Comparison of ENCODE assay signal across 22 cellular contexts in the genomic region with DNA sequence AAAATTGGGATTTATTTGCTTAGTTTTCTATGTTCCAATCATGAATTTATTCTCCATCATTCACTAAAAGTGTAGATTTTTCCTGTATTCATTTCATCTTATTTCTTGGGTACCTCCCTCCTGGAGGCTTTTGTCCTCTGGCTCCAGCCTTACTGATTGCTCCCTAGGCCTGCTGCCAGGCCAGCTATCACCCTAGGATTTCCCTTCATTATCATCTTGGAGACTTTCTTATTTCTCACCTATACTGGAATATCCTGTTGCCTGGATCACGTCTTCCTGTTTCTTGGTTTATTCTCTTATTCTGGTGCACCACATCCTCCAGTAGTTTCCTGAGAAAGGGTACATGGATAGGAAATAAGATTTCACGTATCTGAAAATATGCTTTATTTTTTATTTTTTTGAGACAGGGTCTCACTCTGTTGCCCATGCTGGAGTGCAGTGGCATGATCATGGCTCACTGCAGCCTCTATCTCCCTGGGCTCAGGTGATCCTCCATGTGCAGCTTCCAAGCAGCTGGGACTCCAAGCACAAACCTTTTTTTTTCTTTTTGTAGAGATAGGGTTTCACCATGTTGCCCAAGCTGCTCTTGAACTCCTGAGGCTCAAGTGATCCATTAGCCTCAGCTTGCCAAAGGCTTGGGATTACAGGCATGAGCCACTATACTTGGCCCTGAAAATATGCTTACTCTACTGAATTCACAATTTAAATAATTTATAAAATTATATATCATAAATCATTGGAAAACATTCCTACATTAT. TPM values are rescaled to one million over a fixed set of nuclear protein-coding genes. Genes with fewer than 3 reads are reported as not detected.
DNase-seq lines count a peak whose midpoint lies in the region; ATAC-seq, FAIRE-seq and TF ChIP-seq lines count a peak whose summit lies in the region.
"Had no signal": no experiment of that assay in that cellular context is flagged by ENCODE, and none has a peak within 500 bp of the region (broad histone marks: within the 10 kb centered on the region; RNA-seq: fewer than 3 reads in every experiment).

No MANE protein-coding gene starts in this region.

- intact Hi-C loops in endothelial cell of umbilical vein (cut with micrococcal nuclease) = no loop called here

- peak; percentile 75 for FAIRE-seq in endothelial cell of umbilical vein (lab: Jason Lieb, UNC)

- TF ChIP-seq CTCF in endothelial cell of umbilical vein (IDR thresholded peaks at IDR 0.05; ENCODE audit: extremely low read depth in 1 of 2, insufficient read depth in 1 of 2, low read depth in 1 of 2, low read length in 2 of 2) = no peak
- TF ChIP-seq CTCF in osteoblast (IDR thresholded peaks at IDR 0.05; ENCODE audit: extremely low read depth, low read depth, low read length) = no peak

- TF ChIP-seq POLR2A in endothelial cell of umbilical vein (IDR thresholded peaks at IDR 0.05; ENCODE audit: low read depth, low read length) = no peak

- H3K27ac Mint-ChIP-seq in activated naive CD4-positive, alpha-beta T cell treated with anti-CD3 and anti-CD28 coated beads, Interleukin-2, amount 10 ng/mL, durations not matched to agents 7 days and 5 days = peak overlapping the region; percentile 37
- H3K27ac Mint-ChIP-seq: CD4-positive, CD25-positive, alpha-beta regulatory T cell had no signal

- H3K79me2 ChIP-seq in endothelial cell of umbilical vein (ENCODE audit: control insufficient read depth, insufficient read depth, low read length) = no peaks in the 10 kb centered on the region
- H3K79me2 ChIP-seq in osteoblast (ENCODE audit: insufficient read depth, low read length) = no peaks in the 10 kb centered on the region
- no peaks in the 10 kb centered on the region for H3K79me2 ChIP-seq in GM23248 (ENCODE audit: insufficient read depth)

- H3K9ac ChIP-seq in endothelial cell of umbilical vein (replicated peaks; ENCODE audit: extremely low read depth, insufficient read depth, low read length) (no peak overlapping the region), GM23248 (no peak overlapping the region)

- in situ Hi-C loops in GM23248 (cut with MboI) = no loop called here

- dilution Hi-C loops in endothelial cell of umbilical vein (cut with MboI; ENCODE audit: extremely low pct_ligation_motif_present, low sequenced_read_pairs) = no loop called here

- H4K20me1 ChIP-seq in endothelial cell of umbilical vein (replicated peaks; ENCODE audit: control insufficient read depth, extremely low read depth, insufficient read depth, low read length) (no peaks in the 10 kb centered on the region), osteoblast (ENCODE audit: insufficient read depth, low read length) (no peaks in the 10 kb centered on the region), GM23248 (ENCODE audit: insufficient read depth) (no peaks in the 10 kb centered on the region)

- BruUV-seq in endothelial cell of umbilical vein (replicated peaks; lab: Mats Ljungman, UMichigan) = no TSS peak

- H3K36me3 ChIP-seq in endothelial cell of umbilical vein (ENCODE audit: control insufficient read depth in 2 of 2, extremely low read depth in 1 of 2, insufficient read depth in 2 of 2, low read length in 2 of 2) = no peaks in the 10 kb centered on the region
- no peaks in the 10 kb centered on the region for H3K36me3 ChIP-seq in osteoblast (ENCODE audit: insufficient read depth, low read length)
- H3K36me3 ChIP-seq in GM23248 (ENCODE audit: low read depth) = no peaks in the 10 kb centered on the region
- H3K36me3 ChIP-seq: HAP-1 had no signal

- POLR2A ChIA-PET in endothelial cell of umbilical vein (lab: Charles Lee) = interaction anchor here (1.0 kb wide), 1 partner anchor 13 kb away, joined by 4 read pairs; a partner anchor contains a TSS

- H3K4me3 Mint-ChIP-seq in activated naive CD4-positive, alpha-beta T cell treated with anti-CD3 and anti-CD28 coated beads, Interleukin-2, amount 10 ng/mL, durations not matched to agents 7 days and 5 days = no peak overlapping the region
- H3K4me3 Mint-ChIP-seq: CD4-positive, CD25-positive, alpha-beta regulatory T cell had no signal

- ATAC-seq in HG02870 (IDR thresholded peaks at IDR 0.05; ENCODE audit: unreplicated experiment) = no peak
- ATAC-seq: SK-N-SH treated with all-trans-retinoic acid at 6 μM for 48 hours had no signal

- no peak for DNase-seq in activated naive CD4-positive, alpha-beta T cell treated with anti-CD3 and anti-CD28 coated beads, Interleukin-2, amount 10 ng/mL, durations not matched to agents 7 days and 5 days
- DNase-seq in activated naive CD4-positive, alpha-beta T cell (lab: John Stamatoyannopoulos, UW) = no peak
- DNase-seq in NCI-H2171 treated with DMSO at 0.1 percent for 48 hours (lab: John Stamatoyannopoulos, UW) = peak; percentile 95
- peak; percentile 33 for DNase-seq in endothelial cell of umbilical vein (ENCODE audit: low read depth, low spot score)
- DNase-seq in osteoblast (ENCODE audit: insufficient read length, low spot score, missing footprints) = peak; percentile 4
- no peak for DNase-seq in GM23248
- DNase-seq: AML-193; Caco-2; CD4-positive, CD25-positive, alpha-beta regulatory T cell; GDM1; IMR-90; Karpas-422; NCI-H1417 treated with DMSO at 0.1 percent for 48 hours; NCI-H187 treated with DMSO at 0.1 percent for 48 hours; NCI-H226; NCI-H82; RPMI8226; SHP77 treated with DMSO at 0.1 percent for 48 hours had no signal

- H2AFZ ChIP-seq in endothelial cell of umbilical vein (ENCODE audit: low read depth, low read length) (peak overlapping the region; percentile 5), osteoblast (ENCODE audit: low read length) (no peak overlapping the region), GM23248 (no peak overlapping the region)

- H3K9me3 ChIP-seq in endothelial cell of umbilical vein (replicated peaks; ENCODE audit: control insufficient read depth, insufficient read depth, low read length) = no peaks in the 10 kb centered on the region
- no peaks in the 10 kb centered on the region for H3K9me3 ChIP-seq in osteoblast (ENCODE audit: low read depth, low read length)
- no peaks in the 10 kb centered on the region for H3K9me3 ChIP-seq in GM23248 (ENCODE audit: low read depth)
- H3K9me3 ChIP-seq: Caco-2, HAP-1 had no signal

- peaks cover 15% of the 10 kb centered on the region for H3K4me1 Mint-ChIP-seq in activated naive CD4-positive, alpha-beta T cell treated with anti-CD3 and anti-CD28 coated beads, Interleukin-2, amount 10 ng/mL, durations not matched to agents 7 days and 5 days

- H3K4me3 ChIP-seq in endothelial cell of umbilical vein (replicated peaks in 1 of 3; ENCODE audit: insufficient read depth in 1 of 3, low read depth in 1 of 3, low read length in 3 of 3) (no peak overlapping the region), osteoblast (ENCODE audit: insufficient read depth, low read length) (no peak overlapping the region), GM23248 (no peak overlapping the region)
- H3K4me3 ChIP-seq: HAP-1 had no signal

- H3K9me1 ChIP-seq in endothelial cell of umbilical vein (replicated peaks; ENCODE audit: control insufficient read depth, extremely low read depth, insufficient read depth, low read length) = no peaks in the 10 kb centered on the region

- H3K4me1 ChIP-seq in endothelial cell of umbilical vein (ENCODE audit: control insufficient read depth, extremely low read depth, insufficient read depth, low read length) = peaks cover 9% of the 10 kb centered on the region
- H3K4me1 ChIP-seq in osteoblast (ENCODE audit: insufficient read depth, low read length) = no peaks in the 10 kb centered on the region
- no peaks in the 10 kb centered on the region for H3K4me1 ChIP-seq in GM23248 (ENCODE audit: insufficient read depth)
- H3K4me1 ChIP-seq: Caco-2 had no signal

- no peaks in the 10 kb centered on the region for H3K9me2 ChIP-seq in GM23248 (ENCODE audit: insufficient read depth)

- H3F3A ChIP-seq in GM23248 (ENCODE audit: insufficient read depth) = no peaks in the 10 kb centered on the region

- H3K4me2 ChIP-seq in endothelial cell of umbilical vein (ENCODE audit: insufficient read depth, low read length) (peak overlapping the region; percentile 24), osteoblast (ENCODE audit: insufficient read depth, low read length) (no peak overlapping the region), GM23248 (ENCODE audit: unreplicated experiment) (no peak overlapping the region)

- H3K27ac ChIP-seq in endothelial cell of umbilical vein (ENCODE audit: insufficient read depth, low read depth, low read length) (no peak overlapping the region), osteoblast (ENCODE audit: low read depth, low read length) (no peak overlapping the region), GM23248 (no peak overlapping the region)
- H3K27ac ChIP-seq: HL-60 had no signal

- no peaks in the 10 kb centered on the region for H3K27me3 ChIP-seq in endothelial cell of umbilical vein (ENCODE audit: control insufficient read depth in 2 of 2, insufficient read depth in 2 of 2, low read length in 2 of 2)
- H3K27me3 ChIP-seq in osteoblast (ENCODE audit: insufficient read depth, low read length) = no peaks in the 10 kb centered on the region
- no peaks in the 10 kb centered on the region for H3K27me3 ChIP-seq in GM23248 (replicated peaks; ENCODE audit: insufficient read depth)

- peaks cover 13% of the 10 kb centered on the region for H3K36me3 Mint-ChIP-seq in activated naive CD4-positive, alpha-beta T cell treated with anti-CD3 and anti-CD28 coated beads, Interleukin-2, amount 10 ng/mL, durations not matched to agents 7 days and 5 days

- WGBS in GM23248 (ENCODE audit: low coverage in 1 of 2, low lambda C conversion rate in 2 of 2, missing lambda C conversion rate in 2 of 2), 2 experiments = 92 to 95% methylated on average over 2 of the region's 2 CpGs

- CTCF ChIA-PET in activated naive CD4-positive, alpha-beta T cell treated with anti-CD3 and anti-CD28 coated beads, Interleukin-2, amount 10 ng/mL, durations not matched to agents 7 days and 5 days (lab: Charles Lee) = interaction anchor here (0.9 kb wide), 1 partner anchor 13 kb away, joined by 3 read pairs; no protein-coding TSS in a partner anchor
- CTCF ChIA-PET in endothelial cell of umbilical vein (lab: Charles Lee) = interaction anchor here (0.7 to 0.9 kb wide), 2 partner anchors 13 to 20 kb away, joined by 3 read pairs; no protein-coding TSS in a partner anchor

- H3K9me3 Mint-ChIP-seq in activated naive CD4-positive, alpha-beta T cell treated with anti-CD3 and anti-CD28 coated beads, Interleukin-2, amount 10 ng/mL, durations not matched to agents 7 days and 5 days = no peaks in the 10 kb centered on the region
- H3K9me3 Mint-ChIP-seq: CD4-positive, CD25-positive, alpha-beta regulatory T cell had no signal

- H3K27me3 Mint-ChIP-seq in activated naive CD4-positive, alpha-beta T cell treated with anti-CD3 and anti-CD28 coated beads, Interleukin-2, amount 10 ng/mL, durations not matched to agents 7 days and 5 days = no peaks in the 10 kb centered on the region
- H3K27me3 Mint-ChIP-seq: CD4-positive, CD25-positive, alpha-beta regulatory T cell had no signal

RNA-seq across cellular contexts. Expression of a gene that starts 13.3 kb away (rescaled TPM):
- total RNA-seq in endothelial cell of umbilical vein = 495 and 508 TPM in 2 replicates
- 108 and 119 TPM in 2 replicates for polyA plus RNA-seq in endothelial cell of umbilical vein
- polyA plus RNA-seq in endothelial cell of umbilical vein (2011; cell fraction: cytosol; rRNA removed) = 131 and 149 TPM in 2 replicates
- polyA plus RNA-seq in endothelial cell of umbilical vein (2011; cell fraction: nucleus; rRNA removed) = 215 and 290 TPM in 2 replicates
- 283 and 399 TPM in 2 replicates for polyA plus RNA-seq in endothelial cell of umbilical vein (2012)
- polyA minus RNA-seq in endothelial cell of umbilical vein = 310 and 339 TPM in 2 replicates
- 181 TPM for polyA minus RNA-seq in endothelial cell of umbilical vein (2011; cell fraction: cytosol; rRNA and poly(A)+ RNA removed)
- polyA minus RNA-seq in endothelial cell of umbilical vein (2011; cell fraction: nucleus; rRNA and poly(A)+ RNA removed) = 113 and 201 TPM in 2 replicates
- 331 and 351 TPM in 2 replicates for total RNA-seq in osteoblast
- 421 and 423 TPM in 2 replicates for total RNA-seq in GM23248 (2014; rRNA removed; shearing (Covaris generic))
- 54.5 and 59.5 TPM in 2 replicates for polyA plus RNA-seq in GM23248 (2016; fragmentation: Nextera tagmentation; extraction: Ambion mirVana)

RNA-seq across cellular contexts. Expression of a gene that starts 57.5 kb away (rescaled TPM):
- 11.7 and 15.3 TPM in 2 replicates for total RNA-seq in endothelial cell of umbilical vein
- 7.0 and 7.2 TPM in 2 replicates for polyA plus RNA-seq in endothelial cell of umbilical vein
- polyA plus RNA-seq in endothelial cell of umbilical vein (2011; cell fraction: cytosol; rRNA removed) = 6.8 and 8.3 TPM in 2 replicates
- polyA plus RNA-seq in endothelial cell of umbilical vein (2011; cell fraction: nucleus; rRNA removed) = 31.1 and 36.6 TPM in 2 replicates
- polyA plus RNA-seq in endothelial cell of umbilical vein (2012) = 15.1 and 20.0 TPM in 2 replicates
- 4.3 and 9.9 TPM in 2 replicates for polyA minus RNA-seq in endothelial cell of umbilical vein
- not detected for polyA minus RNA-seq in endothelial cell of umbilical vein (2011; cell fraction: cytosol; rRNA and poly(A)+ RNA removed)
- 4.6 and 6.5 TPM in 2 replicates for polyA minus RNA-seq in endothelial cell of umbilical vein (2011; cell fraction: nucleus; rRNA and poly(A)+ RNA removed)
- 11.8 and 11.9 TPM in 2 replicates for total RNA-seq in osteoblast
- 12.3 and 25.8 TPM in 2 replicates for total RNA-seq in GM23248 (2014; rRNA removed; shearing (Covaris generic))
- polyA plus RNA-seq in GM23248 (2016; fragmentation: Nextera tagmentation; extraction: Ambion mirVana) = 1.1 and 1.2 TPM in 2 replicates

Comparison
In these comparisons a context has a peak if more than half of its experiments do, and no peak if none do; other contexts are left out.
1. DNase-seq: peak in NCI-H2171 treated with DMSO at 0.1 percent for 48 hours (single experiment), endothelial cell of umbilical vein (single experiment) and osteoblast (single experiment); none in activated naive CD4-positive, alpha-beta T cell treated with anti-CD3 and anti-CD28 coated beads, Interleukin-2, amount 10 ng/mL, durations not matched to agents 7 days and 5 days (single experiment), activated naive CD4-positive, alpha-beta T cell (0 of 4) and GM23248 (single experiment).